15 cellular contexts compared by ENCODE assay signal in genomic region chr4:94519019-94519418, GRCh38.
DNase-seq lines count a peak whose midpoint lies in the region; ATAC-seq and TF ChIP-seq lines count a peak whose summit lies in the region.
"Had no signal": no experiment of that assay in that cellular context is flagged by ENCODE, and none has a peak within 500 bp of the region (broad histone marks: within the 10 kb centered on the region; RNA-seq: fewer than 3 reads in every experiment).

No MANE protein-coding gene starts in this region.

- H3K79me2 ChIP-seq in neural progenitor cell (ENCODE audit: low read depth), result peaks cover 9% of the 10 kb centered on the region

- no peak overlapping the region for H3K4me3 ChIP-seq in cardiac muscle cell
- H3K4me3 ChIP-seq in thyroid gland (replicated peaks in 1 of 3), result no peak overlapping the region
- no peak overlapping the region for H3K4me3 ChIP-seq in neural progenitor cell
- H3K4me3 ChIP-seq: adrenal gland, skin epidermis had no signal

- no peaks in the 10 kb centered on the region for H4K20me1 ChIP-seq in neural progenitor cell (ENCODE audit: low read depth)

- DNase-seq in Ammon's horn (ENCODE audit: low spot score) (peak; percentile 7), KBM-7 (peak; percentile 54), cardiac muscle cell (ENCODE audit: low read depth in 1 of 2, low spot score in 1 of 2) (no peak), SW480 (ENCODE audit: low spot score) (no peak), thyroid gland (no peak), neural progenitor cell (ENCODE audit: low spot score) (no peak)
- DNase-seq: activated CD8-positive, alpha-beta T cell treated with anti-CD3 and anti-CD28 coated beads for 36 hours; adrenal gland; kidney glomerular epithelial cell; MM.1S had no signal

- H3K4me2 ChIP-seq in neural progenitor cell, result no peak overlapping the region

- H3K9me3 Mint-ChIP-seq in neural progenitor cell, result peaks cover 3% of the 10 kb centered on the region
- H3K9me3 Mint-ChIP-seq: activated CD8-positive, alpha-beta T cell treated with anti-CD3 and anti-CD28 coated beads for 36 hours; stimulated activated effector memory CD8-positive, alpha-beta T cell treated with anti-CD3 and anti-CD28 coated beads, Interleukin-12 subunit alpha, Interleukin-12 subunit beta, amount 100 ng/mL, for 72 hours had no signal

- TF ChIP-seq POLR2A in thyroid gland (IDR thresholded peaks at IDR 0.05), result no peak

- TF ChIP-seq CTCF in cardiac muscle cell (IDR thresholded peaks at IDR 0.05; ENCODE audit: low read depth, low read length) (no peak), thyroid gland (IDR thresholded peaks at IDR 0.05) (no peak), neural progenitor cell (IDR thresholded peaks at IDR 0.05) (no peak)

- no peaks in the 10 kb centered on the region for H3K27me3 Mint-ChIP-seq in neural progenitor cell (ENCODE audit: insufficient read depth, low read depth)
- H3K27me3 Mint-ChIP-seq: activated CD8-positive, alpha-beta T cell treated with anti-CD3 and anti-CD28 coated beads for 36 hours had no signal

- WGBS in thyroid gland, 2 donors, result 75 to 80% methylated on average over 5 of the region's 5 CpGs

- peaks cover 7% of the 10 kb centered on the region for H3K36me3 Mint-ChIP-seq in neural progenitor cell
- H3K36me3 Mint-ChIP-seq: stimulated activated effector memory CD8-positive, alpha-beta T cell treated with anti-CD3 and anti-CD28 coated beads, Interleukin-12 subunit alpha, Interleukin-12 subunit beta, amount 100 ng/mL, for 72 hours had no signal

- H3K4me1 ChIP-seq in cardiac muscle cell (ENCODE audit: low read depth), result peaks cover 55% of the 10 kb centered on the region
- peaks cover 0 to 9% of the 10 kb centered on the region in 2 donors for H3K4me1 ChIP-seq in thyroid gland
- H3K4me1 ChIP-seq in neural progenitor cell, result no peaks in the 10 kb centered on the region

- H3K36me3 ChIP-seq in cardiac muscle cell (peaks cover 5% of the 10 kb centered on the region), thyroid gland (no peaks in the 10 kb centered on the region), neural progenitor cell (no peaks in the 10 kb centered on the region)
- H3K36me3 ChIP-seq: adrenal gland had no signal

- H3K4me3 Mint-ChIP-seq in neural progenitor cell, result no peak overlapping the region
- H3K4me3 Mint-ChIP-seq: activated CD8-positive, alpha-beta T cell treated with anti-CD3 and anti-CD28 coated beads for 36 hours; stimulated activated effector memory CD8-positive, alpha-beta T cell treated with anti-CD3 and anti-CD28 coated beads, Interleukin-12 subunit alpha, Interleukin-12 subunit beta, amount 100 ng/mL, for 72 hours had no signal

- H3K27ac Mint-ChIP-seq in neural progenitor cell, result no peak overlapping the region
- H3K27ac Mint-ChIP-seq: activated CD8-positive, alpha-beta T cell treated with anti-CD3 and anti-CD28 coated beads for 36 hours had no signal

- intact Hi-C loops in thyroid gland (cut with DNase I), result no loop called here

- in situ Hi-C loops in KBM-7 (cut with MboI; ENCODE audit: low pct_unique_long_range_greater_than_20kb, low sequenced_read_pairs), result no loop called here

- ATAC-seq in GM21381 (IDR thresholded peaks at IDR 0.05; ENCODE audit: unreplicated experiment), result peak; percentile 48
- ATAC-seq in esophagus mucosa, result no peak
- ATAC-seq: activated CD8-positive, alpha-beta T cell treated with anti-CD3 and anti-CD28 coated beads for 36 hours; stimulated activated effector memory CD8-positive, alpha-beta T cell treated with anti-CD3 and anti-CD28 coated beads, Interleukin-12 subunit alpha, Interleukin-12 subunit beta, amount 100 ng/mL, for 72 hours had no signal

- no peaks in the 10 kb centered on the region for H3F3A ChIP-seq in neural progenitor cell (ENCODE audit: low read depth)

- H3K9me3 ChIP-seq in cardiac muscle cell (ENCODE audit: low read depth), result no peaks in the 10 kb centered on the region
- H3K9me3 ChIP-seq in thyroid gland, result no peaks in the 10 kb centered on the region
- no peaks in the 10 kb centered on the region for H3K9me3 ChIP-seq in neural progenitor cell (ENCODE audit: low read depth)
- H3K9me3 ChIP-seq: adrenal gland had no signal

- H3K4me1 Mint-ChIP-seq in neural progenitor cell, result no peaks in the 10 kb centered on the region

- H3K27ac ChIP-seq in cardiac muscle cell (peak overlapping the region; percentile 81), thyroid gland (no peak overlapping the region), neural progenitor cell (no peak overlapping the region)
- H3K27ac ChIP-seq: RWPE1 had no signal

- H3K9ac ChIP-seq in neural progenitor cell, result no peak overlapping the region

- H2AFZ ChIP-seq in neural progenitor cell (replicated peaks), result no peak overlapping the region

- H3K27me3 ChIP-seq in cardiac muscle cell (no peaks in the 10 kb centered on the region), thyroid gland (no peaks in the 10 kb centered on the region), neural progenitor cell (no peaks in the 10 kb centered on the region)
- H3K27me3 ChIP-seq: adrenal gland had no signal

Comparison
In these comparisons a context has a peak if more than half of its experiments do, and no peak if none do; other contexts are left out.
1. DNase-seq: peak in Ammon's horn (single experiment) and KBM-7 (single experiment); none in cardiac muscle cell (0 of 2), SW480 (single experiment), thyroid gland (0 of 2) and neural progenitor cell (single experiment).